ENCODE assay signal across 19 cellular contexts in the genomic region with DNA sequence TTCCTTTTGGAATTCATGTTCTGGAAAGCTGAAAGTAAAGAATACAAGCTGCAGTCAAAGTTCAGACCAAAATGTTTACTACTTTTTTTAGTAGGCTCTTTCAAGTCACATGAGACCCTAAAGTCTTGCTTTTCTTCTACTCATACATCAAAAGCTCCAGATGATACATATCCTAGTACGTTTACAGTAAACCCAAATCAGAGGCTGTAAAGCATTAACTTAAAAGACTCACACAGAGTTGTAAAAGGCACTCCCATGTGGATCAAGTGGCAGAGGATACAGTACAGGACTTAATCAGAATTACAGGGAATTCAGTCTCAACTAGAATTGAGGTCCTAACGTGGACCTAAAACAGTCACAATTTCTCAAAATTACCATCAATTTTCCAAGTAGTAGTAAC. TPM values are rescaled to one million over a fixed set of nuclear protein-coding genes. Genes with fewer than 3 reads are reported as not detected.
A peak's percentile ranks its signal among the peaks of the same experiment; 100 is the strongest.
DNase-seq lines count a peak whose midpoint lies in the region; ATAC-seq and TF ChIP-seq lines count a peak whose summit lies in the region.
"Had no signal": no experiment of that assay in that cellular context is flagged by ENCODE, and none has a peak within 500 bp of the region (broad histone marks: within the 10 kb centered on the region; RNA-seq: fewer than 3 reads in every experiment).

No MANE protein-coding gene starts in this region.

- intact Hi-C loops in left ventricle myocardium inferior (cut with micrococcal nuclease) (no loop called here), left cardiac atrium (cut with DNase I) (no loop called here)

- H3K27ac ChIP-seq in left ventricle myocardium inferior (replicated peaks) (peak overlapping the region; percentile 10), urinary bladder (ENCODE audit: low read depth) (peak overlapping the region; percentile 1)
- H3K27ac ChIP-seq: body of pancreas, coronary artery had no signal

- H3K4me1 ChIP-seq in left ventricle myocardium inferior, result peaks cover 15% of the 10 kb centered on the region
- no peaks in the 10 kb centered on the region for H3K4me1 ChIP-seq in urinary bladder (ENCODE audit: insufficient read depth)
- no peaks in the 10 kb centered on the region for H3K4me1 ChIP-seq in HAP-1
- H3K4me1 ChIP-seq: body of pancreas had no signal

- H3K4me3 ChIP-seq in left ventricle myocardium inferior, result no peak overlapping the region
- H3K4me3 ChIP-seq in urinary bladder (ENCODE audit: low read depth, low read length), result no peak overlapping the region
- no peak overlapping the region for H3K4me3 ChIP-seq in HAP-1
- H3K4me3 ChIP-seq: body of pancreas, coronary artery had no signal

- DNase-seq in left ventricle myocardium inferior, result no peak
- no peak for DNase-seq in left cardiac atrium
- no peak for DNase-seq in activated CD4-positive, alpha-beta memory T cell treated with anti-CD3 and anti-CD28 coated beads, Interleukin-2, amount 10 ng/mL, durations not matched to agents 7 days and 5 days
- DNase-seq in left kidney (ENCODE audit: low read depth, low spot score), result peak; percentile 56
- no peak for DNase-seq in HAP-1 (ENCODE audit: low spot score in 2 of 2)
- no peak for DNase-seq in NCI-H1436 treated with DMSO at 0.1 percent for 48 hours (lab: John Stamatoyannopoulos, UW)
- DNase-seq: activated CD4-positive, CD25-positive, alpha-beta regulatory T cell; activated naive CD8-positive, alpha-beta T cell treated with anti-CD3 and anti-CD28 coated beads, Interleukin-2, amount 10 ng/mL, durations not matched to agents 7 days and 5 days; body of pancreas; DND-41; foreskin fibroblast; HCEC 1CT; hypothalamus; MM.1S; NCI-H1694; Peyer's patch; stimulated activated CD8-positive, alpha-beta memory T cell treated with anti-CD3 and anti-CD28 coated beads, Interleukin-4, amount 100 ng/mL, for 48 hours had no signal

- H3K36me3 Mint-ChIP-seq in activated CD4-positive, alpha-beta memory T cell treated with anti-CD3 and anti-CD28 coated beads, Interleukin-2, amount 10 ng/mL, durations not matched to agents 7 days and 5 days (ENCODE audit: low read depth), result peaks cover 80% of the 10 kb centered on the region

- H3K36me3 ChIP-seq in left ventricle myocardium inferior (peaks cover 79% of the 10 kb centered on the region), urinary bladder (ENCODE audit: insufficient read depth) (peaks cover 5% of the 10 kb centered on the region), HAP-1 (replicated peaks) (peaks cover 15% of the 10 kb centered on the region)

- no peaks in the 10 kb centered on the region for H3K27me3 Mint-ChIP-seq in activated CD4-positive, alpha-beta memory T cell treated with anti-CD3 and anti-CD28 coated beads, Interleukin-2, amount 10 ng/mL, durations not matched to agents 7 days and 5 days
- H3K27me3 Mint-ChIP-seq: activated naive CD8-positive, alpha-beta T cell treated with anti-CD3 and anti-CD28 coated beads, Interleukin-2, amount 10 ng/mL, durations not matched to agents 7 days and 5 days had no signal

- no peak overlapping the region for H3K4me3 Mint-ChIP-seq in activated CD4-positive, alpha-beta memory T cell treated with anti-CD3 and anti-CD28 coated beads, Interleukin-2, amount 10 ng/mL, durations not matched to agents 7 days and 5 days
- H3K4me3 Mint-ChIP-seq: activated naive CD8-positive, alpha-beta T cell treated with anti-CD3 and anti-CD28 coated beads, Interleukin-2, amount 10 ng/mL, durations not matched to agents 7 days and 5 days had no signal

- H3K9me3 Mint-ChIP-seq in activated CD4-positive, alpha-beta memory T cell treated with anti-CD3 and anti-CD28 coated beads, Interleukin-2, amount 10 ng/mL, durations not matched to agents 7 days and 5 days, result no peaks in the 10 kb centered on the region
- H3K9me3 Mint-ChIP-seq: activated naive CD8-positive, alpha-beta T cell treated with anti-CD3 and anti-CD28 coated beads, Interleukin-2, amount 10 ng/mL, durations not matched to agents 7 days and 5 days had no signal

- H3K27ac Mint-ChIP-seq in activated CD4-positive, alpha-beta memory T cell treated with anti-CD3 and anti-CD28 coated beads, Interleukin-2, amount 10 ng/mL, durations not matched to agents 7 days and 5 days, result peak overlapping the region; percentile 28

- no peak for ATAC-seq in left cardiac atrium
- ATAC-seq: body of pancreas had no signal

- TF ChIP-seq CTCF in left ventricle myocardium inferior (IDR thresholded peaks at IDR 0.05; ENCODE audit: borderline replicate concordance), result no peak

- no peaks in the 10 kb centered on the region for H3K9me3 ChIP-seq in left ventricle myocardium inferior (replicated peaks)
- no peaks in the 10 kb centered on the region for H3K9me3 ChIP-seq in HAP-1
- H3K9me3 ChIP-seq: body of pancreas, Peyer's patch had no signal

- in situ Hi-C loops in HAP-1 (cut with MboI; ENCODE audit: low sequenced_read_pairs), result no loop called here

- POLR2A ChIA-PET in activated CD4-positive, alpha-beta memory T cell treated with anti-CD3 and anti-CD28 coated beads, Interleukin-2, amount 10 ng/mL, durations not matched to agents 7 days and 5 days (lab: Charles Lee), result interaction anchor here (1.0 to 1.6 kb wide), 4 partner anchors 17 to 94 kb away, joined by 3 to 6 read pairs (median 3); no protein-coding TSS in a partner anchor

- H3K27me3 ChIP-seq in left ventricle myocardium inferior (ENCODE audit: low read depth), result no peaks in the 10 kb centered on the region
- H3K27me3 ChIP-seq in HAP-1 (ENCODE audit: low read depth), result no peaks in the 10 kb centered on the region
- H3K27me3 ChIP-seq: body of pancreas, Peyer's patch had no signal

- 64% methylated on average over 2 of the region's 2 CpGs for WGBS in urinary bladder

- peaks cover 18% of the 10 kb centered on the region for H3K4me1 Mint-ChIP-seq in activated CD4-positive, alpha-beta memory T cell treated with anti-CD3 and anti-CD28 coated beads, Interleukin-2, amount 10 ng/mL, durations not matched to agents 7 days and 5 days

- CTCF ChIA-PET in activated CD4-positive, alpha-beta memory T cell treated with anti-CD3 and anti-CD28 coated beads, Interleukin-2, amount 10 ng/mL, durations not matched to agents 7 days and 5 days (lab: Charles Lee), result interaction anchor here (0.6 to 1.3 kb wide), 3 partner anchors 11 to 570 kb away, joined by 3 to 4 read pairs (median 3); no protein-coding TSS in a partner anchor

RNA-seq across cellular contexts. Expression of a gene that starts 40.7 kb away (rescaled TPM):
- total RNA-seq in left ventricle myocardium inferior (25.5 TPM), left cardiac atrium (10 to 100 TPM; 20.8 to 27.4 TPM), urinary bladder (43.6 TPM)
- 10 to 100 TPM; 88.9 to 93.2 TPM for total RNA-seq in activated CD4-positive, alpha-beta memory T cell treated with anti-CD3 and anti-CD28 coated beads, Interleukin-2, amount 10 ng/mL, durations not matched to agents 7 days and 5 days
- polyA plus RNA-seq in urinary bladder, result 35.4 TPM
